In genomic region chr2:160380000-160380570, GRCh38 we compare ENCODE assay signal across 11 cellular contexts.
DNase-seq lines count a peak whose midpoint lies in the region; ATAC-seq and TF ChIP-seq lines count a peak whose summit lies in the region.
"Had no signal": no experiment of that assay in that cellular context is flagged by ENCODE, and none has a peak within 500 bp of the region (broad histone marks: within the 10 kb centered on the region; RNA-seq: fewer than 3 reads in every experiment).

No MANE protein-coding gene starts in this region.

- H3K9me3 ChIP-seq in lower lobe of right lung (no peaks in the 10 kb centered on the region), stomach (no peaks in the 10 kb centered on the region)

- CTCF ChIA-PET in Calu3 (lab: Charles Lee) = no interaction called here

- no peaks in the 10 kb centered on the region for H3K27me3 Mint-ChIP-seq in activated T-cell treated with anti-CD3 and anti-CD28 coated beads, Interleukin-2, amount 50 U/mL, for 72 hours (ENCODE audit: low read depth)
- no peaks in the 10 kb centered on the region for H3K27me3 Mint-ChIP-seq in activated naive CD8-positive, alpha-beta T cell treated with anti-CD3 and anti-CD28 coated beads, Interleukin-2, amount 50 U/mL, for 24 hours
- no peaks in the 10 kb centered on the region for H3K27me3 Mint-ChIP-seq in Calu3 (ENCODE audit: unreplicated experiment)

- peaks cover 97% of the 10 kb centered on the region for H3K4me1 ChIP-seq in lower lobe of right lung
- peaks cover 40 to 92% (median 67%) of the 10 kb centered on the region in 4 donors for H3K4me1 ChIP-seq in stomach

- no peak for TF ChIP-seq CTCF in lower lobe of right lung (IDR thresholded peaks at IDR 0.05)
- TF ChIP-seq CTCF in stomach (IDR thresholded peaks at IDR 0.05) = no peak
- TF ChIP-seq CTCF in Calu3 (IDR thresholded peaks at IDR 0.05; ENCODE audit: unreplicated experiment) = no peak

- intact Hi-C loops in lower lobe of right lung (cut with DNase I) = no loop called here
- intact Hi-C loops in stomach (cut with DNase I; ENCODE audit: low total_unique reads) = no loop called here
- intact Hi-C loops in Calu3 (cut with micrococcal nuclease; ENCODE audit: unreplicated experiment) = no loop called here

- H3K36me3 Mint-ChIP-seq in activated T-cell treated with anti-CD3 and anti-CD28 coated beads, Interleukin-2, amount 50 U/mL, for 72 hours (ENCODE audit: insufficient read depth in 2 of 2) = no peaks in the 10 kb centered on the region
- H3K36me3 Mint-ChIP-seq in activated naive CD8-positive, alpha-beta T cell treated with anti-CD3 and anti-CD28 coated beads, Interleukin-2, amount 50 U/mL, for 24 hours (ENCODE audit: low read depth) = peaks cover 5% of the 10 kb centered on the region
- peaks cover 5% of the 10 kb centered on the region for H3K36me3 Mint-ChIP-seq in Calu3 (ENCODE audit: insufficient read depth, unreplicated experiment)

- no peak for TF ChIP-seq EP300 in stomach (IDR thresholded peaks at IDR 0.05)

- no TSS peak for BruUV-seq in Calu3 (replicated peaks; lab: Mats Ljungman, UMichigan)

- no peaks in the 10 kb centered on the region for H3K9me3 Mint-ChIP-seq in activated T-cell treated with anti-CD3 and anti-CD28 coated beads, Interleukin-2, amount 50 U/mL, for 72 hours
- H3K9me3 Mint-ChIP-seq in activated naive CD8-positive, alpha-beta T cell treated with anti-CD3 and anti-CD28 coated beads, Interleukin-2, amount 50 U/mL, for 24 hours = no peaks in the 10 kb centered on the region
- H3K9me3 Mint-ChIP-seq in Calu3 (ENCODE audit: low read depth, unreplicated experiment) = no peaks in the 10 kb centered on the region

- no peak for TF ChIP-seq POLR2A in stomach (IDR thresholded peaks at IDR 0.05)

- H3K4me3 ChIP-seq in lower lobe of right lung (no peak overlapping the region), stomach (no peak overlapping the region)
- H3K4me3 ChIP-seq: hepatocyte had no signal

- H3K4me3 Mint-ChIP-seq in activated T-cell treated with anti-CD3 and anti-CD28 coated beads, Interleukin-2, amount 50 U/mL, for 72 hours = peak overlapping the region; percentile 45 to 50
- peak overlapping the region; percentile 7 for H3K4me3 Mint-ChIP-seq in activated naive CD8-positive, alpha-beta T cell treated with anti-CD3 and anti-CD28 coated beads, Interleukin-2, amount 50 U/mL, for 24 hours
- H3K4me3 Mint-ChIP-seq in Calu3 (ENCODE audit: low read depth, unreplicated experiment) = no peak overlapping the region

- no peaks in the 10 kb centered on the region for H3K36me3 ChIP-seq in lower lobe of right lung
- no peaks in the 10 kb centered on the region for H3K36me3 ChIP-seq in stomach

- DNase-seq in activated T-cell treated with anti-CD3 and anti-CD28 coated beads, Interleukin-2, amount 50 U/mL, for 72 hours = no peak
- DNase-seq in activated T-cell treated with anti-CD3 and anti-CD28 coated beads, Interleukin-2, amount 50 U/mL, for 48 hours = no peak
- no peak for DNase-seq in activated naive CD8-positive, alpha-beta T cell treated with anti-CD3 and anti-CD28 coated beads, Interleukin-2, amount 50 U/mL, for 24 hours
- DNase-seq in lower lobe of right lung (no peak), stomach (no peak), Calu3 (no peak), RKO (ENCODE audit: low spot score) (no peak), germinal center (ENCODE audit: low spot score) (no peak)
- DNase-seq: DND-41 had no signal

- no peaks in the 10 kb centered on the region for H3K27me3 ChIP-seq in lower lobe of right lung (ENCODE audit: low read depth)
- no peaks in the 10 kb centered on the region for H3K27me3 ChIP-seq in stomach
- H3K27me3 ChIP-seq: dorsolateral prefrontal cortex, hepatocyte had no signal

- H3K27ac Mint-ChIP-seq in activated T-cell treated with anti-CD3 and anti-CD28 coated beads, Interleukin-2, amount 50 U/mL, for 72 hours = peak overlapping the region; percentile 84
- H3K27ac Mint-ChIP-seq in activated naive CD8-positive, alpha-beta T cell treated with anti-CD3 and anti-CD28 coated beads, Interleukin-2, amount 50 U/mL, for 24 hours = peak overlapping the region; percentile 8
- H3K27ac Mint-ChIP-seq in Calu3 (ENCODE audit: unreplicated experiment) = no peak overlapping the region

- 72 to 88% (median 83%) methylated on average over 7 of the region's 7 CpGs for WGBS in stomach, 5 donors

- no peak for ATAC-seq in activated T-cell treated with anti-CD3 and anti-CD28 coated beads, Interleukin-2, amount 50 U/mL, for 72 hours (replicated peaks in 1 of 2)
- no peak for ATAC-seq in activated naive CD8-positive, alpha-beta T cell treated with anti-CD3 and anti-CD28 coated beads, Interleukin-2, amount 50 U/mL, for 24 hours
- ATAC-seq in lower lobe of right lung = no peak

- H3K27ac ChIP-seq in lower lobe of right lung (peak overlapping the region; percentile 73), stomach (peak overlapping the region in 4 of 5 donors; percentile 48 to 80 (median 73))

- peaks cover 73% of the 10 kb centered on the region for H3K4me1 Mint-ChIP-seq in activated T-cell treated with anti-CD3 and anti-CD28 coated beads, Interleukin-2, amount 50 U/mL, for 72 hours (ENCODE audit: low read depth)
- peaks cover 86% of the 10 kb centered on the region for H3K4me1 Mint-ChIP-seq in activated naive CD8-positive, alpha-beta T cell treated with anti-CD3 and anti-CD28 coated beads, Interleukin-2, amount 50 U/mL, for 24 hours
- peaks cover 49% of the 10 kb centered on the region for H3K4me1 Mint-ChIP-seq in Calu3 (ENCODE audit: low read depth, unreplicated experiment)
